ENCODE assay signal across 14 cellular contexts in the genomic region with DNA sequence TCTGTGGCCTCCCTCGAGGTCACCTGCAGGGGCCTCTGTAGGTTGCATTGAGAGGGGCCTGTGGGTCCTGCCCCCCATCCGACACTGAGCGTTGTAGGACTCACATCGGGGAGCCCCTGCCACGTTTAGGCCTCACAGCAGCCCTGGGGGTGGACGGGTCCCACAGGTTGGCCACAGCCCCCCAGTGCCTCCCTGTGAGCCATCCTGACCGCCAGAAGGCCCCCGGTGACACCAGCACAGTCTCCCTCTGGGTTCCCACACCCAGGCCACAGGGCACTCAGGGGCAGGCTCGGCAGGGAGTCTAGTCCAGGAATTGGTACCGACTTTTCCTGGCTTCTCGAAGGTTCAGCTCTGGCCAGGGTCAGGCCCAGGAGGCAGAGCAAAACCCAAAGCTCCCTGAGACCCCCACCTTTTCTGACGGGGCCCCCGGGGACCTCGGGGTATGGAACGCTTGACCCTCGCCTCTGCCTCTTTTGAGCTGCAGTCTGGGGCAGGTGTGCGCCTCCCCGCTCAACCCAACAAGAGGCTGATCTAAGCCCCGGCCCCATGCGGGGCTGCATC. TPM values are rescaled to one million over a fixed set of nuclear protein-coding genes. Genes with fewer than 3 reads are reported as not detected.
DNase-seq lines count a peak whose midpoint lies in the region; ATAC-seq and TF ChIP-seq lines count a peak whose summit lies in the region.
"Had no signal": no experiment of that assay in that cellular context is flagged by ENCODE, and none has a peak within 500 bp of the region (broad histone marks: within the 10 kb centered on the region; RNA-seq: fewer than 3 reads in every experiment).

No MANE protein-coding gene starts in this region.

- no peak for ATAC-seq in GM18909 (IDR thresholded peaks at IDR 0.05; ENCODE audit: poor library complexity, unreplicated experiment)
- ATAC-seq: Panc1 had no signal

- H3K36me3 ChIP-seq in brain microvascular endothelial cell (replicated peaks) (no peaks in the 10 kb centered on the region), mucosa of rectum (ENCODE audit: control insufficient read depth in 2 of 2, insufficient read depth in 2 of 2, low read length in 2 of 2) (no peaks in the 10 kb centered on the region), SK-N-SH (replicated peaks in 1 of 2; ENCODE audit: control insufficient read depth in 1 of 2, insufficient read depth in 2 of 2, low read length in 1 of 2) (no peaks in the 10 kb centered on the region)

- no peak overlapping the region for H3K4me3 ChIP-seq in brain microvascular endothelial cell (ENCODE audit: low read depth, low read length)
- H3K4me3 ChIP-seq in mucosa of rectum (ENCODE audit: low read length in 2 of 2): no peak overlapping the region
- no peak overlapping the region for H3K4me3 ChIP-seq in SK-N-SH (ENCODE audit: low read depth in 2 of 2, low read length in 1 of 2)

- no peak for TF ChIP-seq CTCF in brain microvascular endothelial cell (IDR thresholded peaks at IDR 0.05; ENCODE audit: low read depth, low read length, missing control alignments)
- no peak for TF ChIP-seq CTCF in SK-N-SH (IDR thresholded peaks at IDR 0.05)

- no peaks in the 10 kb centered on the region for H3K9me3 Mint-ChIP-seq in activated CD4-positive, alpha-beta T cell treated with anti-CD3 and anti-CD28 coated beads, Interleukin-2, amount 10 ng/mL, durations not matched to agents 7 days and 5 days
- H3K9me3 Mint-ChIP-seq: activated T-helper 1 cell treated with anti-CD3 and anti-CD28 coated beads, Interleukin-12 subunit alpha, Interleukin-12 subunit beta, Interleukin-2, Interleukin-4 antibody, amounts not matched to agents 30 ng/mL and 10 ng/mL and 1 ng/mL, durations not matched to agents 14 hours and 24 hours and 36 hours had no signal

- peaks cover 4% of the 10 kb centered on the region for H3F3A ChIP-seq in SK-N-SH (replicated peaks; ENCODE audit: insufficient read depth)

- H3K4me1 ChIP-seq in mucosa of rectum (ENCODE audit: control insufficient read depth in 2 of 2, insufficient read depth in 2 of 2, low read length in 2 of 2): peaks cover 10 to 12% of the 10 kb centered on the region in 2 donors
- H3K4me1 ChIP-seq in SK-N-SH (ENCODE audit: control insufficient read depth in 1 of 2, insufficient read depth in 2 of 2, low read depth in 1 of 2, low read length in 1 of 2): 0 out of 4 replicates have a peak, but pooled peaks cover 0 to 8% of the 10 kb centered on the region in 2 experiments

- no peaks in the 10 kb centered on the region for H3K27me3 ChIP-seq in brain microvascular endothelial cell (replicated peaks)
- H3K27me3 ChIP-seq in mucosa of rectum (ENCODE audit: control insufficient read depth in 2 of 2, insufficient read depth in 2 of 2, low read length in 2 of 2): no peaks in the 10 kb centered on the region
- no peaks in the 10 kb centered on the region for H3K27me3 ChIP-seq in SK-N-SH (ENCODE audit: insufficient read depth)

- H3K4me3 Mint-ChIP-seq in activated CD4-positive, alpha-beta T cell treated with anti-CD3 and anti-CD28 coated beads, Interleukin-2, amount 10 ng/mL, durations not matched to agents 7 days and 5 days: no peak overlapping the region
- H3K4me3 Mint-ChIP-seq: activated T-helper 1 cell treated with anti-CD3 and anti-CD28 coated beads, Interleukin-12 subunit alpha, Interleukin-12 subunit beta, Interleukin-2, Interleukin-4 antibody, amounts not matched to agents 30 ng/mL and 10 ng/mL and 1 ng/mL, durations not matched to agents 14 hours and 24 hours and 36 hours had no signal

- no peak overlapping the region for H2AFZ ChIP-seq in SK-N-SH (ENCODE audit: low read depth)

- intact Hi-C loops in posterior vena cava (cut with DNase I): no loop called here

- peaks cover 27% of the 10 kb centered on the region for H3K79me2 ChIP-seq in SK-N-SH (ENCODE audit: insufficient read depth)

- WGBS in SK-N-SH (ENCODE audit: low lambda C conversion rate): 87% methylated on average over 9 of the region's 20 CpGs

- peak overlapping the region; percentile 87 for H3K27ac Mint-ChIP-seq in activated CD4-positive, alpha-beta T cell treated with anti-CD3 and anti-CD28 coated beads, Interleukin-2, amount 10 ng/mL, durations not matched to agents 7 days and 5 days
- H3K27ac Mint-ChIP-seq: activated T-helper 1 cell treated with anti-CD3 and anti-CD28 coated beads, Interleukin-12 subunit alpha, Interleukin-12 subunit beta, Interleukin-2, Interleukin-4 antibody, amounts not matched to agents 30 ng/mL and 10 ng/mL and 1 ng/mL, durations not matched to agents 14 hours and 24 hours and 36 hours had no signal

- TF ChIP-seq RAD21 in SK-N-SH (IDR thresholded peaks at IDR 0.05; ENCODE audit: low read length): no peak

- TF ChIP-seq EP300 in SK-N-SH (IDR thresholded peaks at IDR 0.05; ENCODE audit: borderline replicate concordance in 1 of 2, low read depth in 1 of 2, low read length in 1 of 2): no peak

- H3K9ac ChIP-seq in mucosa of rectum (ENCODE audit: low read depth in 1 of 2, low read length in 2 of 2): peak overlapping the region in 1 of 2 donors; percentile 26
- H3K9ac ChIP-seq in SK-N-SH: no peak overlapping the region
- H3K9ac ChIP-seq: KMS-11 had no signal

- POLR2A ChIA-PET in activated CD4-positive, alpha-beta T cell treated with anti-CD3 and anti-CD28 coated beads, Interleukin-2, amount 10 ng/mL, durations not matched to agents 7 days and 5 days (lab: Charles Lee): no interaction called here
- POLR2A ChIA-PET in SK-N-SH (lab: Yijun Ruan, JAX): no interaction called here

- H3K27me3 Mint-ChIP-seq in activated CD4-positive, alpha-beta T cell treated with anti-CD3 and anti-CD28 coated beads, Interleukin-2, amount 10 ng/mL, durations not matched to agents 7 days and 5 days: peaks cover 1% of the 10 kb centered on the region

- no peaks in the 10 kb centered on the region for H4K20me1 ChIP-seq in SK-N-SH (ENCODE audit: insufficient read depth)

- H3K36me3 Mint-ChIP-seq in activated CD4-positive, alpha-beta T cell treated with anti-CD3 and anti-CD28 coated beads, Interleukin-2, amount 10 ng/mL, durations not matched to agents 7 days and 5 days (ENCODE audit: low read depth): no peaks in the 10 kb centered on the region

- CTCF ChIA-PET in activated CD4-positive, alpha-beta T cell treated with anti-CD3 and anti-CD28 coated beads, Interleukin-2, amount 10 ng/mL, durations not matched to agents 7 days and 5 days (lab: Charles Lee): interaction anchor here (1.6 kb wide), 1 partner anchor 9 kb away, joined by 4 read pairs; no protein-coding TSS in a partner anchor
- CTCF ChIA-PET in SK-N-SH (lab: Yijun Ruan, JAX): interaction anchor here (0.7 to 4.0 kb wide), 4 partner anchors 138 to 164 kb away, joined by 3 to 14 read pairs (median 4); no protein-coding TSS in a partner anchor

- peaks cover 18% of the 10 kb centered on the region for H3K4me1 Mint-ChIP-seq in activated CD4-positive, alpha-beta T cell treated with anti-CD3 and anti-CD28 coated beads, Interleukin-2, amount 10 ng/mL, durations not matched to agents 7 days and 5 days

- no peak overlapping the region for H3K4me2 ChIP-seq in SK-N-SH
- H3K4me2 ChIP-seq: KMS-11 had no signal

- peak overlapping the region; percentile 99 for H3K27ac ChIP-seq in brain microvascular endothelial cell
- peak overlapping the region; percentile 72 to 77 for H3K27ac ChIP-seq in mucosa of rectum (ENCODE audit: low read depth in 2 of 2, low read length in 2 of 2)
- peak overlapping the region; percentile 50 for H3K27ac ChIP-seq in temporal lobe (ENCODE audit: low read depth, low read length)
- H3K27ac ChIP-seq in SK-N-SH (ENCODE audit: low read depth in 2 of 2, low read length in 1 of 2): no peak overlapping the region
- H3K27ac ChIP-seq: KMS-11, VCaP had no signal

- in situ Hi-C loops in brain microvascular endothelial cell (cut with HindIII; ENCODE audit: low pct_ligation_motif_present, low sequenced_read_pairs): no loop called here

- H3K9me3 ChIP-seq in mucosa of rectum (ENCODE audit: control insufficient read depth in 2 of 2, low read length in 2 of 2): no peaks in the 10 kb centered on the region
- peaks cover 3% of the 10 kb centered on the region; the same call in 1 of the 2 replicates for H3K9me3 ChIP-seq in SK-N-SH

- no peak for DNase-seq in activated CD4-positive, alpha-beta T cell treated with anti-CD3 and anti-CD28 coated beads, Interleukin-2, amount 10 ng/mL, durations not matched to agents 7 days and 5 days
- no peak for DNase-seq in activated CD4-positive, alpha-beta T cell treated with anti-CD3 and anti-CD28 coated beads, Interleukin-2, amount 50 U/mL, for 1 hour
- DNase-seq in brain microvascular endothelial cell (no peak), SK-N-SH (no peak), posterior vena cava (ENCODE audit: low spot score) (no peak)
- DNase-seq: DMS79, NCI-H2171 treated with DMSO at 0.1 percent for 48 hours had no signal

- no peaks in the 10 kb centered on the region for H3K9me2 ChIP-seq in SK-N-SH

TF ChIP-seq in SK-N-SH, 30 proteins besides CTCF, POLR2A, EP300 and RAD21 (continues in another document):
- TF ChIP-seq NRF1 (IDR thresholded peaks at IDR 0.05; ENCODE audit: low read depth, low read length) (no peak), YY1 (IDR thresholded peaks at IDR 0.05; ENCODE audit: low read depth) (no peak), FOXM1 (IDR thresholded peaks at IDR 0.05; ENCODE audit: low read depth) (no peak)
- TF ChIP-seq, protein P1, sequence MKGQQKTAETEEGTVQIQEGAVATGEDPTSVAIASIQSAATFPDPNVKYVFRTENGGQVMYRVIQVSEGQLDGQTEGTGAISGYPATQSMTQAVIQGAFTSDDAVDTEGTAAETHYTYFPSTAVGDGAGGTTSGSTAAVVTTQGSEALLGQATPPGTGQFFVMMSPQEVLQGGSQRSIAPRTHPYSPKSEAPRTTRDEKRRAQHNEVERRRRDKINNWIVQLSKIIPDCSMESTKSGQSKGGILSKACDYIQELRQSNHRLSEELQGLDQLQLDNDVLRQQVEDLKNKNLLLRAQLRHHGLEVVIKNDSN (IDR thresholded peaks at IDR 0.05; ENCODE audit: borderline replicate concordance, low read depth): no peak
- TF ChIP-seq, protein P2, sequence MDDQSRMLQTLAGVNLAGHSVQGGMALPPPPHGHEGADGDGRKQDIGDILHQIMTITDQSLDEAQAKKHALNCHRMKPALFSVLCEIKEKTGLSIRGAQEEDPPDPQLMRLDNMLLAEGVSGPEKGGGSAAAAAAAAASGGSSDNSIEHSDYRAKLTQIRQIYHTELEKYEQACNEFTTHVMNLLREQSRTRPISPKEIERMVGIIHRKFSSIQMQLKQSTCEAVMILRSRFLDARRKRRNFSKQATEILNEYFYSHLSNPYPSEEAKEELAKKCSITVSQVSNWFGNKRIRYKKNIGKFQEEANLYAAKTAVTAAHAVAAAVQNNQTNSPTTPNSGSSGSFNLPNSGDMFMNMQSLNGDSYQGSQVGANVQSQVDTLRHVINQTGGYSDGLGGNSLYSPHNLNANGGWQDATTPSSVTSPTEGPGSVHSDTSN (IDR thresholded peaks at IDR 0.05): no peak

RNA-seq across cellular contexts. Expression of a gene that starts 13.9 kb away (rescaled TPM):
- total RNA-seq in activated CD4-positive, alpha-beta T cell treated with anti-CD3 and anti-CD28 coated beads, Interleukin-2, amount 10 ng/mL, durations not matched to agents 7 days and 5 days: 10 to 100 TPM; 19.0 to 19.6 TPM
- total RNA-seq in temporal lobe (7.4 TPM), posterior vena cava (10 to 100 TPM; 27.1 to 27.4 TPM)
- polyA plus RNA-seq in SK-N-SH (2012; rRNA removed): 45.5 and 53.3 TPM in 2 replicates
- polyA plus RNA-seq in SK-N-SH (2012; cell fraction: cytosol; rRNA removed): 27.6 and 33.4 TPM in 2 replicates
- 208 and 214 TPM in 2 replicates for polyA plus RNA-seq in SK-N-SH (2012; cell fraction: nucleus; rRNA removed)

Comparison
In these comparisons a context has a peak if more than half of its experiments do, and no peak if none do; other contexts are left out.
1. H3K27ac ChIP-seq: peak in brain microvascular endothelial cell (single experiment), mucosa of rectum (2 of 2) and temporal lobe (single experiment); none in SK-N-SH (0 of 2).